Comparison of ENCODE assay signal across 7 cellular contexts in the genomic region with DNA sequence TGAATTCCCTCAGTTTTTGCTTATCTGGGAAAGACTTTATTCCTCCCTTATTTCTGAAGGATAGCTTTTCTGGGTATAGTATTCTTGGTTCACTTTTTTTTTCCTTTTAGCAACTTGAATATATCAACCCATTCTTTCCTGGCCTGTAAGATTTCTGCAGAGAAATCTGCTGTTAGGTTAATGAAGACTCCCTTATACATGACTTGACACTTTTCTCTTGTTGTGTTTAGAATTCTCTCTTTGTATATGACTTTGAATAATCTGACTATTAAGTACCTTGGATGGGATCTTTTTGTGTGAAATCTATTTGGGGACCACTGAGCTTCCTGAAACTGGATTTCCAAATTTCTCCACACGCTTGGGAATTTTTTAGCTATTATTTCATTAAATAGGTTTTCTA.
"Had no signal": no experiment of that assay in that cellular context is flagged by ENCODE, and none has a peak within 500 bp of the region (broad histone marks: within the 10 kb centered on the region; RNA-seq: fewer than 3 reads in every experiment).

No MANE protein-coding gene starts in this region.

- H2AFZ ChIP-seq: GM23338 had no signal

- ATAC-seq: GM23338 had no signal

- H3K4me2 ChIP-seq: GM23338 had no signal

- FAIRE-seq: H1 had no signal

- DNase-seq: H9, HCEC 1CT, HFFc6, KG1 had no signal

- H3K4me3 ChIP-seq: GM23338 had no signal

- H3K27ac ChIP-seq: HL-60 had no signal
